2 cellular contexts compared by ENCODE assay signal in genomic region chr7:44982535-44982923, GRCh38.
TF ChIP-seq lines count a peak whose summit lies in the region.

No MANE protein-coding gene starts in this region.

TF ChIP-seq in HEK293, 187 proteins besides CTCF, POLR2A, EP300 and RAD21:
- TF ChIP-seq INSM2 (tag by site-specific recombination; IDR thresholded peaks at IDR 0.05) (no peak), ZNF366 (tag by site-specific recombination; conservative IDR thresholded peaks at IDR 0.05) (no peak), ZBTB17 (tag by site-specific recombination; IDR thresholded peaks at IDR 0.05) (0 out of 2 replicates have a peak, but pooled peaks have one; percentile 42)

TF ChIP-seq in HepG2, 621 proteins besides CTCF, POLR2A, EP300 and RAD21:
- no peak for TF ChIP-seq PHB2 (IDR thresholded peaks at IDR 0.05; ENCODE audit: partially characterized antibody)
- TF ChIP-seq NR2C2 (CRISPR knock-in tag; IDR thresholded peaks at IDR 0.05; ENCODE audit: borderline replicate concordance): no peak
- TF ChIP-seq GMEB2 (CRISPR knock-in tag; IDR thresholded peaks at IDR 0.05; ENCODE audit: low read depth): no peak
- no peak for TF ChIP-seq ZBTB42 (CRISPR knock-in tag; IDR thresholded peaks at IDR 0.05)
- no peak for TF ChIP-seq DNMT1 (CRISPR knock-in tag; IDR thresholded peaks at IDR 0.05)
- TF ChIP-seq KIAA2018 (CRISPR knock-in tag; IDR thresholded peaks at IDR 0.05; ENCODE audit: borderline replicate concordance): no peak
TF ChIP-seq in HepG2: peak in this region for 0.
